ENCODE assay signal across 15 cellular contexts in the genomic region with DNA sequence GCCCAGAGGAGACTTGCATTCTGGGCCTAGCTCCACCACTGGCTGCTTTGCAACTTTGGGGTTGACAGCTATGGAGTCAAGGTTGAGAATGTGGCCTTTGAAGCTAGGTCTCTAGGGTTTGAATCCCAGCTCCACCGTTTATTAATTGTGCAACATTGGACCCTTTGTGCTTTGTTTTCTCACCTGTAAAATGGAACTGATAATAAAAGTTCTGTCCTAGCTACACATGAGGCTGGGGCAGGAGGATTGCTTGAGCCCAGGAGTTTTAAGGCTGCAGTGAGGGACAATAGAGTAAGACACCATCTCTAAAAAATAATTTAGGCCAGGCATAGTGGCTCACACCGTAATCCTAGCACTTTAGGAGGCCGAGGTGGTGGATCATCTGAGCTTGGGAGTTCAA. TPM values are rescaled to one million over a fixed set of nuclear protein-coding genes. Genes with fewer than 3 reads are reported as not detected.
"Had no signal": no experiment of that assay in that cellular context is flagged by ENCODE, and none has a peak within 500 bp of the region (broad histone marks: within the 10 kb centered on the region; RNA-seq: fewer than 3 reads in every experiment).

No MANE protein-coding gene starts in this region.

- H3K4me3 ChIP-seq: adrenal gland, coronary artery, gastroesophageal sphincter, hepatocyte, right atrium auricular region had no signal

- H3K9me3 Mint-ChIP-seq: activated naive CD4-positive, alpha-beta T cell treated with anti-CD3 and anti-CD28 coated beads for 36 hours; type B pancreatic cell had no signal

- H3K4me2 ChIP-seq: hepatocyte had no signal

- DNase-seq: activated CD4-positive, CD25-positive, alpha-beta regulatory T cell treated with anti-CD3 and anti-CD28 coated beads, Interleukin-2, amount 50 U/mL, for 72 hours; activated naive CD4-positive, alpha-beta T cell treated with anti-CD3 and anti-CD28 coated beads for 36 hours; adrenal gland; caudate nucleus; effector CD4-positive, alpha-beta T cell; kidney glomerular epithelial cell; posterior cingulate gyrus; stimulated activated naive CD4-positive, alpha-beta T cell had no signal

- H3K27me3 Mint-ChIP-seq: type B pancreatic cell had no signal

- H3K4me3 Mint-ChIP-seq: activated naive CD4-positive, alpha-beta T cell treated with anti-CD3 and anti-CD28 coated beads for 36 hours; type B pancreatic cell had no signal

- H3K9me3 ChIP-seq: adrenal gland, gastroesophageal sphincter, neutrophil, right atrium auricular region had no signal

- H3K27me3 ChIP-seq: adrenal gland, gastroesophageal sphincter, hepatocyte, right atrium auricular region had no signal

- H3K27ac ChIP-seq: adrenal gland, hepatocyte, neutrophil had no signal

- H2AFZ ChIP-seq: hepatocyte had no signal

- H3K36me3 ChIP-seq: adrenal gland, gastroesophageal sphincter, neutrophil, right atrium auricular region had no signal

- ATAC-seq: gastroesophageal sphincter had no signal

RNA-seq across cellular contexts. Expression of a gene that starts 38.3 kb away (rescaled TPM):
- total RNA-seq: mesenteric fat pad had no signal
